Comparison of ENCODE assay signal across 11 cellular contexts in genomic region chr2:178047391-178047790, GRCh38.
"Had no signal": no experiment of that assay in that cellular context is flagged by ENCODE, and none has a peak within 500 bp of the region (broad histone marks: within the 10 kb centered on the region; RNA-seq: fewer than 3 reads in every experiment).

No MANE protein-coding gene starts in this region.

- H3K36me3 ChIP-seq: HAP-1 had no signal

- DNase-seq: GM23248, GOT3, H7, H9, HCEC 1CT, HFFc6 had no signal

- H3K9me3 ChIP-seq: HAP-1 had no signal

- H3K4me3 ChIP-seq: GM23248, GM23338, HAP-1 had no signal

- FAIRE-seq: H1, H54 had no signal

- H3K27ac ChIP-seq: GM23248 had no signal

- H3K4me1 ChIP-seq: HAP-1 had no signal

- ATAC-seq: GM23338, HCT116 had no signal
